ENCODE assay signal across 8 cellular contexts in genomic region chr22:40193429-40194421, GRCh38. TPM values are rescaled to one million over a fixed set of nuclear protein-coding genes. Genes with fewer than 3 reads are reported as not detected.
DNase-seq lines count a peak whose midpoint lies in the region; ATAC-seq, FAIRE-seq and TF ChIP-seq lines count a peak whose summit lies in the region.

No MANE protein-coding gene starts in this region.

- no peaks in the 10 kb centered on the region for H3K27me3 Mint-ChIP-seq in activated naive CD8-positive, alpha-beta T cell treated with anti-CD3 and anti-CD28 coated beads for 36 hours

- H3K27me3 ChIP-seq in HAP-1 (ENCODE audit: low read depth): no peaks in the 10 kb centered on the region

- peaks cover 59% of the 10 kb centered on the region for H3K4me1 Mint-ChIP-seq in activated naive CD8-positive, alpha-beta T cell treated with anti-CD3 and anti-CD28 coated beads for 36 hours

- no peaks in the 10 kb centered on the region for H3K9me3 Mint-ChIP-seq in activated naive CD8-positive, alpha-beta T cell treated with anti-CD3 and anti-CD28 coated beads for 36 hours

- no peak overlapping the region for H3K4me3 Mint-ChIP-seq in activated naive CD8-positive, alpha-beta T cell treated with anti-CD3 and anti-CD28 coated beads for 36 hours

- peak; percentile 38 to 48 for DNase-seq in HAP-1 (ENCODE audit: low spot score in 2 of 2)
- no peak for DNase-seq in activated naive CD8-positive, alpha-beta T cell treated with anti-CD3 and anti-CD28 coated beads for 36 hours
- DNase-seq in kidney: no peak
- DNase-seq in SK-N-DZ (ENCODE audit: low spot score): no peak

- in situ Hi-C loops in HAP-1 (cut with MboI; ENCODE audit: low sequenced_read_pairs): loop anchor here (10.0 kb wide), 1 partner anchor 659 kb away; the partner anchor contains the start of gene RPS19BP1

- TF ChIP-seq CTCF in kidney (IDR thresholded peaks at IDR 0.05; ENCODE audit: borderline replicate concordance, extremely low read depth, insufficient read depth): peak; percentile 23

- H3K36me3 ChIP-seq in HAP-1 (replicated peaks) (0 out of 2 replicates have a peak, but pooled peaks cover 3% of the 10 kb centered on the region), kidney (ENCODE audit: control insufficient read depth in 1 of 2, insufficient read depth in 2 of 2, low read length in 2 of 2) (no peaks in the 10 kb centered on the region)

- FAIRE-seq in A204.1 (lab: Jason Lieb, UNC) (peak; percentile 90), kidney (lab: Jason Lieb, UNC) (no peak)

- H3K36me3 Mint-ChIP-seq in activated naive CD8-positive, alpha-beta T cell treated with anti-CD3 and anti-CD28 coated beads for 36 hours: peaks cover 8% of the 10 kb centered on the region

- intact Hi-C loops in kidney (cut with DNase I): no loop called here

- H3K9ac ChIP-seq in kidney (ENCODE audit: low read length in 2 of 2): no peak overlapping the region

- H3K4me1 ChIP-seq in HAP-1 (peaks cover 25% of the 10 kb centered on the region), kidney (ENCODE audit: control insufficient read depth in 1 of 2, insufficient read depth in 1 of 2, low read depth in 1 of 2, low read length in 2 of 2) (peaks cover 3 to 17% of the 10 kb centered on the region in 2 donors)

- H3K27ac ChIP-seq in kidney (ENCODE audit: low read depth in 2 of 2, low read length in 2 of 2): no peak overlapping the region

- ATAC-seq in GM19463 (IDR thresholded peaks at IDR 0.05; ENCODE audit: unreplicated experiment) (no peak), GM19328 (IDR thresholded peaks at IDR 0.05; ENCODE audit: unreplicated experiment) (no peak), GM19351 (IDR thresholded peaks at IDR 0.05; ENCODE audit: unreplicated experiment) (no peak)

- peak overlapping the region; percentile 49 for H3K27ac Mint-ChIP-seq in activated naive CD8-positive, alpha-beta T cell treated with anti-CD3 and anti-CD28 coated beads for 36 hours

- H3K4me3 ChIP-seq in HAP-1 (no peak overlapping the region), kidney (ENCODE audit: low read length in 2 of 2) (no peak overlapping the region)

- H3K9me3 ChIP-seq in HAP-1 (no peaks in the 10 kb centered on the region), kidney (ENCODE audit: control insufficient read depth in 1 of 2, low read length in 2 of 2) (no peaks in the 10 kb centered on the region)

RNA-seq across cellular contexts. Expression of gene TNRC6B, which starts 16.0 kb away (rescaled TPM):
- total RNA-seq in activated naive CD8-positive, alpha-beta T cell treated with anti-CD3 and anti-CD28 coated beads for 36 hours: 10 to 100 TPM; 35.9 to 37.5 TPM
- total RNA-seq in kidney: 63.2 TPM
- 2.7 TPM for polyA plus RNA-seq in kidney (ENCODE audit: insufficient read depth, low read depth, low replicate concordance)
- polyA plus RNA-seq in SK-N-DZ (2014; cell fraction: cytosol; rRNA removed): 3.6 and 6.3 TPM in 2 replicates
- polyA plus RNA-seq in SK-N-DZ (2014; cell fraction: nucleus; rRNA removed): 4.0 and 5.9 TPM in 2 replicates

Comparison
In these comparisons a context has a peak if more than half of its experiments do, and no peak if none do; other contexts are left out.
1. DNase-seq: peak in HAP-1 (2 of 2); none in activated naive CD8-positive, alpha-beta T cell treated with anti-CD3 and anti-CD28 coated beads for 36 hours (single experiment), kidney (single experiment) and SK-N-DZ (single experiment).